In the genomic region with DNA sequence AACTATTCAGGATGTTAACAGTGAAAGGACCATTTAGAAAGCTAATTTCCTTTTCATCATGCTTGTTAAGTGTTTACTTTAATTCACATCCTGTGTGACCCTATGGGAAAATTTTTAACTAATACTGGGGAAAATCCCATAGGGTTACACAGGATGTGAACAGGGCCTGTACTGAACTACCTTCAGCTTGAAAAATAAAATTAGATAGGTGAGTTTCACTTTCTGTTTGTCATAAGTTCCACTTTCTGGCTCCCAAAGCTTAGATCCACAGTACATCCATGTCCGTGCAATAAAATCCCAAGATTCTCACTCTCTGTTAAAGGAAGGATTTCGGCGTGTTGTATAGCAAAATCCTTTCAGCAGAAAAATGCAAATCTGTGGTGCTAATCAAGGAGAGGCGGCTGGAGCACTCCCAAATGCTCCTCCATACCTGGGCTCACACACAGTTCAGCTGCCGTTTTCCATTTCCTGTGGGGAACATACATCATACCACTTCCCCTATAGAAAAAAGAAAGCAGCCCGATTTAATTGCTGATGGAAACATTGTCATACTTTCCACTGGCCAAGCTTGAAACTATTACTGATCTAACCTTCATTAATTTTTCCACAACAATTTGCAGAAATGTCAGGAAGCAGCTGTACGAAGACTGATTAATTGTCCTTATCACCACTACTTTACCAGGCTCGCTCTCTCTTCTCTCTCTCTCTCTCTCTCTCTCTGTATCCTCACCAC, we compare ENCODE assay signal across 8 cellular contexts.
A peak's percentile ranks its signal among the peaks of the same experiment; 100 is the strongest.
DNase-seq lines count a peak whose midpoint lies in the region; ATAC-seq lines count a peak whose summit lies in the region.

No MANE protein-coding gene starts in this region.

- intact Hi-C loops in left colon (cut with DNase I, micrococcal nuclease), result no loop called here

- DNase-seq in NCI-H2029 (lab: John Stamatoyannopoulos, UW) (peak; percentile 6), NCI-H2029 treated with DMSO at 0.1 percent for 48 hours (lab: John Stamatoyannopoulos, UW) (no peak), NOMO-1 treated with DMSO at 0.1 percent for 48 hours (lab: John Stamatoyannopoulos, UW; ENCODE audit: unreplicated experiment) (peak; percentile 73), left colon (no peak), NCI-H2227 (lab: John Stamatoyannopoulos, UW; ENCODE audit: unreplicated experiment) (no peak)
- DNase-seq in activated naive CD8-positive, alpha-beta T cell treated with anti-CD3 and anti-CD28 coated beads for 36 hours, result peak; percentile 59
- peak in 5 of 6 experiments; percentile 11 to 61 (median 37) for DNase-seq in stimulated activated naive CD4-positive, alpha-beta T cell (lab: John Stamatoyannopoulos, UW)

- H3K4me3 Mint-ChIP-seq in activated naive CD8-positive, alpha-beta T cell treated with anti-CD3 and anti-CD28 coated beads for 36 hours, result peak overlapping the region; percentile 84

- peaks cover 71% of the 10 kb centered on the region for H3K36me3 Mint-ChIP-seq in activated naive CD8-positive, alpha-beta T cell treated with anti-CD3 and anti-CD28 coated beads for 36 hours

- peak; percentile 75 for ATAC-seq in HG02852 (IDR thresholded peaks at IDR 0.05; ENCODE audit: unreplicated experiment)
- peak; percentile 66 for ATAC-seq in left colon

- no peaks in the 10 kb centered on the region for H3K27me3 Mint-ChIP-seq in activated naive CD8-positive, alpha-beta T cell treated with anti-CD3 and anti-CD28 coated beads for 36 hours

- H3K9me3 Mint-ChIP-seq in activated naive CD8-positive, alpha-beta T cell treated with anti-CD3 and anti-CD28 coated beads for 36 hours, result peaks cover 3% of the 10 kb centered on the region

- H3K27ac Mint-ChIP-seq in activated naive CD8-positive, alpha-beta T cell treated with anti-CD3 and anti-CD28 coated beads for 36 hours, result peak overlapping the region; percentile 99

- peaks cover 67% of the 10 kb centered on the region for H3K4me1 Mint-ChIP-seq in activated naive CD8-positive, alpha-beta T cell treated with anti-CD3 and anti-CD28 coated beads for 36 hours

Comparison
In these comparisons a context has a peak if more than half of its experiments do, and no peak if none do; other contexts are left out.
1. DNase-seq: peak in NCI-H2029 (single experiment), NOMO-1 treated with DMSO at 0.1 percent for 48 hours (single experiment), activated naive CD8-positive, alpha-beta T cell treated with anti-CD3 and anti-CD28 coated beads for 36 hours (single experiment) and stimulated activated naive CD4-positive, alpha-beta T cell (5 of 6); none in NCI-H2029 treated with DMSO at 0.1 percent for 48 hours (single experiment), left colon (0 of 2) and NCI-H2227 (single experiment).